ENCODE assay signal across 1 cellular context in genomic region chr7:100793806-100794660, GRCh38.
TF ChIP-seq lines count a peak whose summit lies in the region.

No MANE protein-coding gene starts in this region.

TF ChIP-seq in K562, 482 proteins besides CTCF, POLR2A, EP300 and RAD21 (continued from another document):
- TF ChIP-seq ZFP36 (IDR thresholded peaks at IDR 0.05; ENCODE audit: low read depth, low read length, partially characterized antibody) (peak; percentile 60), FOSL1 (tag; conservative IDR thresholded peaks at IDR 0.05) (peak; percentile 63), STAT5A (IDR thresholded peaks at IDR 0.05; ENCODE audit: borderline replicate concordance, low read length) (no peak), EGR1 (conservative IDR thresholded peaks at IDR 0.05) (0 out of 2 replicates have a peak, but pooled peaks have one; percentile 25), ZNF354B (CRISPR knock-in tag; IDR thresholded peaks at IDR 0.05) (no peak), ZNF717 (CRISPR knock-in tag; IDR thresholded peaks at IDR 0.05) (no peak), JUN (IDR thresholded peaks at IDR 0.05; ENCODE audit: borderline replicate concordance, low read depth, low read length) (peak; percentile 39; the same call in 1 of the 2 replicates), JUN (CRISPR knock-in tag; IDR thresholded peaks at IDR 0.05; ENCODE audit: borderline replicate concordance) (no peak), RBM25 (IDR thresholded peaks at IDR 0.05; ENCODE audit: low read depth, low read length, severe bottlenecking) (peak; percentile 16), PHF20 (IDR thresholded peaks at IDR 0.05; ENCODE audit: partially characterized antibody) (no peak)
TF ChIP-seq in K562: peak in this region for 8.
